ENCODE assay signal across 10 cellular contexts in the genomic region with DNA sequence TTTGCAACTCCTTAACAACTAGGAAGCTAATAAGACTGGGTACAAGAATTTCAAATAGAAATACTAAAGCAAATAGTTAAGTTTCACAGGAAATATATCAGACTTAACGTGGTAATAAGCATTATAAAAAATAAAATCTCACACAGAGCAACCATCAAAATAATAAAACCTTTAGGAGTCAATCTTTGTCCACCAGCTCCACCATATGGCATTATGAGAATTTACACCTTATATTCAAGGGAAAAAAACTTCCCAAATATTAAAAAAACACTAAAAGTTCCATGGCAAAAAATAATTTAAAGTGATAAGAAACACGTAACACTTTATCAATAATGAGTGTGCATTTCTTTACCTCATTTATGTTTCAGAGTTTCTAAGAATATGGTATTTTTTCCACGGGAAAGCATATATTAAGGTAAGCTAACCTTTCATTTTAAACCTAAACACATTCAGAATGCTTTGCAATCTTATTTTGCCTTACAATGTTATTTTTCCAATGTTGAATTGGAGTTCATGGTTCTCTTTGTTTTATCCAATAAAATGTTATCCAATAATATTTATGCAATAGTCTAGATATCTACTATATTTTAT.
DNase-seq lines count a peak whose midpoint lies in the region; TF ChIP-seq lines count a peak whose summit lies in the region.
"Had no signal": no experiment of that assay in that cellular context is flagged by ENCODE, and none has a peak within 500 bp of the region (broad histone marks: within the 10 kb centered on the region; RNA-seq: fewer than 3 reads in every experiment).

No MANE protein-coding gene starts in this region.

- TF ChIP-seq CTCF in endodermal cell (conservative IDR thresholded peaks at IDR 0.05) (peak; percentile 71), progenitor cell of endocrine pancreas (IDR thresholded peaks at IDR 0.05; ENCODE audit: unreplicated experiment) (peak; percentile 72)

- no peak overlapping the region for H3K4me3 ChIP-seq in endodermal cell (ENCODE audit: low read length)
- H3K4me3 ChIP-seq in effector memory CD4-positive, alpha-beta T cell (ENCODE audit: insufficient read depth, low read depth, low read length, poor library complexity, severe bottlenecking): no peak overlapping the region

- H3K36me3 ChIP-seq in endodermal cell (ENCODE audit: control insufficient read depth, insufficient read depth, low read length): no peaks in the 10 kb centered on the region
- no peaks in the 10 kb centered on the region for H3K36me3 ChIP-seq in effector memory CD4-positive, alpha-beta T cell (ENCODE audit: control insufficient read depth, insufficient read depth, low read length)

- H3K9ac ChIP-seq in endodermal cell (ENCODE audit: extremely low read depth, low read length, poor library complexity, severe bottlenecking): no peak overlapping the region

- H3K9me3 Mint-ChIP-seq in endodermal cell (peaks cover 10% of the 10 kb centered on the region), progenitor cell of endocrine pancreas (ENCODE audit: low read depth) (peaks cover 5% of the 10 kb centered on the region)
- H3K9me3 Mint-ChIP-seq: central memory CD8-positive, alpha-beta T cell had no signal

- peak; percentile 29 for DNase-seq in NCI-H1092 treated with DMSO at 0.1 percent for 48 hours (lab: John Stamatoyannopoulos, UW)
- DNase-seq in NCI-H1092 (lab: John Stamatoyannopoulos, UW): no peak
- peak; percentile 16 for DNase-seq in NCI-H345 treated with DMSO at 0.1 percent for 48 hours (lab: John Stamatoyannopoulos, UW; ENCODE audit: unreplicated experiment)
- DNase-seq in endodermal cell: no peak
- DNase-seq in progenitor cell of endocrine pancreas (ENCODE audit: low spot score, unreplicated experiment): no peak
- no peak for DNase-seq in effector memory CD4-positive, alpha-beta T cell
- DNase-seq in NCI-H1930 (lab: John Stamatoyannopoulos, UW): no peak
- no peak for DNase-seq in activated CD8-positive, alpha-beta memory T cell treated with anti-CD3 and anti-CD28 coated beads for 24 hours
- DNase-seq: activated CD4-positive, alpha-beta T cell treated with anti-CD3 and anti-CD28 coated beads for 36 hours had no signal

- H3K27me3 Mint-ChIP-seq in endodermal cell (ENCODE audit: insufficient read depth): no peaks in the 10 kb centered on the region
- no peaks in the 10 kb centered on the region for H3K27me3 Mint-ChIP-seq in progenitor cell of endocrine pancreas
- H3K27me3 Mint-ChIP-seq: central memory CD8-positive, alpha-beta T cell had no signal

- no peaks in the 10 kb centered on the region for H3K27me3 ChIP-seq in endodermal cell (ENCODE audit: control insufficient read depth, insufficient read depth, low read length, poor library complexity, severe bottlenecking)
- H3K27me3 ChIP-seq in effector memory CD4-positive, alpha-beta T cell (replicated peaks; ENCODE audit: control insufficient read depth, insufficient read depth, low read length, poor library complexity, severe bottlenecking): no peaks in the 10 kb centered on the region

- H3K9me3 ChIP-seq in endodermal cell (ENCODE audit: control insufficient read depth, low read length): peaks cover 7% of the 10 kb centered on the region
- H3K9me3 ChIP-seq in effector memory CD4-positive, alpha-beta T cell (ENCODE audit: control insufficient read depth, low read length): no peaks in the 10 kb centered on the region

- WGBS in endodermal cell (ENCODE audit: insufficient coverage in 1 of 2, insufficient read length in 1 of 2), 2 experiments: 80 to 100% methylated on average over 1 to 2 of the region's 3 CpGs

- H3K27ac Mint-ChIP-seq in endodermal cell (no peak overlapping the region), progenitor cell of endocrine pancreas (no peak overlapping the region)
- H3K27ac Mint-ChIP-seq: activated CD4-positive, alpha-beta T cell treated with anti-CD3 and anti-CD28 coated beads for 36 hours had no signal

- H3K36me3 Mint-ChIP-seq in endodermal cell (ENCODE audit: low read depth): peaks cover 4% of the 10 kb centered on the region
- peaks cover 7% of the 10 kb centered on the region for H3K36me3 Mint-ChIP-seq in progenitor cell of endocrine pancreas (ENCODE audit: insufficient read depth)

- H3K4me1 ChIP-seq in endodermal cell (ENCODE audit: control insufficient read depth, insufficient read depth, low read length): no peaks in the 10 kb centered on the region
- no peaks in the 10 kb centered on the region for H3K4me1 ChIP-seq in effector memory CD4-positive, alpha-beta T cell (ENCODE audit: control insufficient read depth, insufficient read depth, low read length, poor library complexity, severe bottlenecking)

- H3K4me3 Mint-ChIP-seq in endodermal cell (no peak overlapping the region), progenitor cell of endocrine pancreas (ENCODE audit: low read depth) (no peak overlapping the region)
- H3K4me3 Mint-ChIP-seq: activated CD4-positive, alpha-beta T cell treated with anti-CD3 and anti-CD28 coated beads for 36 hours; central memory CD8-positive, alpha-beta T cell had no signal

- no peak overlapping the region for H3K27ac ChIP-seq in endodermal cell (ENCODE audit: low read depth, low read length)
- H3K27ac ChIP-seq in effector memory CD4-positive, alpha-beta T cell (ENCODE audit: insufficient read depth, low read length, poor library complexity, severe bottlenecking): no peak overlapping the region

- H3K4me1 Mint-ChIP-seq in endodermal cell (no peaks in the 10 kb centered on the region), progenitor cell of endocrine pancreas (ENCODE audit: low read depth) (peaks cover 18% of the 10 kb centered on the region)
- H3K4me1 Mint-ChIP-seq: activated CD4-positive, alpha-beta T cell treated with anti-CD3 and anti-CD28 coated beads for 36 hours; central memory CD8-positive, alpha-beta T cell had no signal

Comparison
In these comparisons a context has a peak if more than half of its experiments do, and no peak if none do; other contexts are left out.
1. DNase-seq: peak in NCI-H1092 treated with DMSO at 0.1 percent for 48 hours (single experiment) and NCI-H345 treated with DMSO at 0.1 percent for 48 hours (single experiment); none in NCI-H1092 (single experiment), endodermal cell (single experiment), progenitor cell of endocrine pancreas (single experiment), effector memory CD4-positive, alpha-beta T cell (0 of 3), NCI-H1930 (0 of 2) and activated CD8-positive, alpha-beta memory T cell treated with anti-CD3 and anti-CD28 coated beads for 24 hours (single experiment).